27 cellular contexts compared by ENCODE assay signal in genomic region chr4:150862829-150863228, GRCh38.
"Had no signal": no experiment of that assay in that cellular context is flagged by ENCODE, and none has a peak within 500 bp of the region (broad histone marks: within the 10 kb centered on the region; RNA-seq: fewer than 3 reads in every experiment).

No MANE protein-coding gene starts in this region.

- H3K27me3 ChIP-seq: neural progenitor cell, ovary, right lobe of liver, sigmoid colon, stomach, thyroid gland, tibial nerve, upper lobe of right lung, uterus had no signal

- H3K27ac ChIP-seq: neural progenitor cell, ovary, parathyroid adenoma, psoas muscle, right lobe of liver, sigmoid colon, stomach, thoracic aorta, thyroid gland, tibial nerve, upper lobe of right lung, uterus had no signal

- H3K9me3 Mint-ChIP-seq: naive thymus-derived CD8-positive, alpha-beta T cell; natural killer cell treated with Interleukin-12 subunit alpha and Interleukin-12 subunit beta and Interleukin-15 and Interleukin-18, amount 100 ng/mL, for 72 hours; neural progenitor cell; stimulated activated effector memory CD8-positive, alpha-beta T cell treated with anti-CD3 and anti-CD28 coated beads, Interleukin-12 subunit alpha, Interleukin-12 subunit beta, amount 100 ng/mL, for 72 hours; stimulated activated naive B cell treated with anti-CD40 and anti-IgM and Interleukin-4, amounts not matched to agents 10 μg/mL and 1 μg/mL and 100 μg/mL, for 72 hours; stimulated activated naive CD8-positive, alpha-beta T cell treated with anti-CD3 and anti-CD28 coated beads, Interleukin-15, Interleukin-2, amounts not matched to agents 100 ng/mL and 50 ng/mL, for 24 hours; type B pancreatic cell had no signal

- H3K4me1 Mint-ChIP-seq: naive thymus-derived CD8-positive, alpha-beta T cell; neural progenitor cell; stimulated activated effector memory CD8-positive, alpha-beta T cell treated with anti-CD3 and anti-CD28 coated beads, Interleukin-12 subunit alpha, Interleukin-12 subunit beta, amount 100 ng/mL, for 72 hours; stimulated activated naive B cell treated with anti-CD40 and anti-IgM and Interleukin-4, amounts not matched to agents 10 μg/mL and 1 μg/mL and 100 μg/mL, for 72 hours had no signal

- H3K36me3 Mint-ChIP-seq: natural killer cell treated with Interleukin-12 subunit alpha and Interleukin-12 subunit beta and Interleukin-15 and Interleukin-18, amount 100 ng/mL, for 72 hours; neural progenitor cell; type B pancreatic cell had no signal

- H3K4me3 Mint-ChIP-seq: naive thymus-derived CD8-positive, alpha-beta T cell; natural killer cell treated with Interleukin-12 subunit alpha and Interleukin-12 subunit beta and Interleukin-15 and Interleukin-18, amount 100 ng/mL, for 72 hours; neural progenitor cell; stimulated activated effector memory CD8-positive, alpha-beta T cell treated with anti-CD3 and anti-CD28 coated beads, Interleukin-12 subunit alpha, Interleukin-12 subunit beta, amount 100 ng/mL, for 72 hours; stimulated activated naive B cell treated with anti-CD40 and anti-IgM and Interleukin-4, amounts not matched to agents 10 μg/mL and 1 μg/mL and 100 μg/mL, for 72 hours; stimulated activated naive CD8-positive, alpha-beta T cell treated with anti-CD3 and anti-CD28 coated beads, Interleukin-15, Interleukin-2, amounts not matched to agents 100 ng/mL and 50 ng/mL, for 24 hours; type B pancreatic cell had no signal

- H3K36me3 ChIP-seq: neural progenitor cell, ovary, right lobe of liver, sigmoid colon, thoracic aorta, thyroid gland, tibial nerve, uterus had no signal

- H3K4me1 ChIP-seq: neural progenitor cell, parathyroid adenoma, psoas muscle, right lobe of liver, stomach, thyroid gland, tibial nerve, upper lobe of right lung, uterus had no signal

- H3K9me3 ChIP-seq: ovary, psoas muscle, right lobe of liver, sigmoid colon, stomach, thoracic aorta, thyroid gland, tibial nerve, upper lobe of right lung, uterus had no signal

- H3K4me3 ChIP-seq: neural progenitor cell, ovary, psoas muscle, right lobe of liver, sigmoid colon, stomach, thoracic aorta, thyroid gland, tibial nerve, upper lobe of right lung, uterus had no signal

- H2AFZ ChIP-seq: neural progenitor cell, parathyroid adenoma had no signal

- H3K9ac ChIP-seq: neural progenitor cell, parathyroid adenoma had no signal

- ATAC-seq: naive thymus-derived CD8-positive, alpha-beta T cell; natural killer cell treated with Interleukin-12 subunit alpha and Interleukin-12 subunit beta and Interleukin-15 and Interleukin-18, amount 100 ng/mL, for 72 hours; psoas muscle; right cardiac atrium; stimulated activated effector memory CD8-positive, alpha-beta T cell treated with anti-CD3 and anti-CD28 coated beads, Interleukin-12 subunit alpha, Interleukin-12 subunit beta, amount 100 ng/mL, for 72 hours; stimulated activated naive B cell treated with anti-CD40 and anti-IgM and Interleukin-4, amounts not matched to agents 10 μg/mL and 1 μg/mL and 100 μg/mL, for 72 hours; upper lobe of right lung had no signal

- H3K27ac Mint-ChIP-seq: naive thymus-derived CD8-positive, alpha-beta T cell; natural killer cell treated with Interleukin-12 subunit alpha and Interleukin-12 subunit beta and Interleukin-15 and Interleukin-18, amount 100 ng/mL, for 72 hours; neural progenitor cell; progenitor cell of endocrine pancreas; stimulated activated effector memory CD8-positive, alpha-beta T cell treated with anti-CD3 and anti-CD28 coated beads, Interleukin-12 subunit alpha, Interleukin-12 subunit beta, amount 100 ng/mL, for 72 hours; stimulated activated naive B cell treated with anti-CD40 and anti-IgM and Interleukin-4, amounts not matched to agents 10 μg/mL and 1 μg/mL and 100 μg/mL, for 72 hours; stimulated activated naive CD8-positive, alpha-beta T cell treated with anti-CD3 and anti-CD28 coated beads, Interleukin-15, Interleukin-2, amounts not matched to agents 100 ng/mL and 50 ng/mL, for 24 hours; type B pancreatic cell had no signal

- H3K79me2 ChIP-seq: parathyroid adenoma had no signal

- H3K4me2 ChIP-seq: neural progenitor cell had no signal

- DNase-seq: naive thymus-derived CD8-positive, alpha-beta T cell; occipital lobe; ovary; posterior cingulate gyrus; psoas muscle; right cardiac atrium; right lobe of liver; sigmoid colon; stimulated activated CD4-positive, alpha-beta T cell treated with anti-CD3 and anti-CD28 coated beads, Interleukin-15, amount 100 ng/mL, for 24 hours; stimulated activated CD4-positive, alpha-beta T cell treated with anti-CD3 and anti-CD28 coated beads, Interleukin-2, amount 100 ng/mL, for 24 hours; stimulated activated CD4-positive, alpha-beta T cell treated with anti-CD3 and anti-CD28 coated beads, Interleukin-2, amount 100 ng/mL, for 48 hours; stimulated activated CD4-positive, alpha-beta T cell treated with anti-CD3 and anti-CD28 coated beads, Interleukin-4, amount 100 ng/mL, for 24 hours; stimulated activated naive B cell treated with anti-CD40 and anti-IgM and Interleukin-4, amounts not matched to agents 10 μg/mL and 1 μg/mL and 100 μg/mL, for 72 hours; stimulated activated naive CD4-positive, alpha-beta T cell treated with Interleukin-2 at 50 U/mL for 16 hours; stomach; thyroid gland; upper lobe of right lung; uterus had no signal

- H3K27me3 Mint-ChIP-seq: naive thymus-derived CD8-positive, alpha-beta T cell; natural killer cell treated with Interleukin-12 subunit alpha and Interleukin-12 subunit beta and Interleukin-15 and Interleukin-18, amount 100 ng/mL, for 72 hours; progenitor cell of endocrine pancreas; stimulated activated naive B cell treated with anti-CD40 and anti-IgM and Interleukin-4, amounts not matched to agents 10 μg/mL and 1 μg/mL and 100 μg/mL, for 72 hours; stimulated activated naive CD8-positive, alpha-beta T cell treated with anti-CD3 and anti-CD28 coated beads, Interleukin-15, Interleukin-2, amounts not matched to agents 100 ng/mL and 50 ng/mL, for 24 hours; type B pancreatic cell had no signal
